Comparison of ENCODE assay signal across 8 cellular contexts in genomic region chr17:82216301-82217119, GRCh38. TPM values are rescaled to one million over a fixed set of nuclear protein-coding genes. Genes with fewer than 3 reads are reported as not detected.
DNase-seq lines count a peak whose midpoint lies in the region; ATAC-seq and TF ChIP-seq lines count a peak whose summit lies in the region.

No MANE protein-coding gene starts in this region.

- H3K27ac ChIP-seq in SK-N-SH (ENCODE audit: low read depth in 2 of 2, low read length in 1 of 2) (peak overlapping the region; percentile 83 to 94), lung (ENCODE audit: low read depth in 1 of 2, low read length in 1 of 2) (peak overlapping the region; percentile 46 to 91)

- TF ChIP-seq CTCF in SK-N-SH (IDR thresholded peaks at IDR 0.05) (no peak), cardiac fibroblast (IDR thresholded peaks at IDR 0.05; ENCODE audit: low read depth, low read length) (no peak), lung (IDR thresholded peaks at IDR 0.05; ENCODE audit: control extremely low read depth, extremely low read depth) (no peak)

- H3K9ac ChIP-seq in SK-N-SH: peak overlapping the region; percentile 70

- H3K4me2 ChIP-seq in SK-N-SH: peak overlapping the region; percentile 68

- no peaks in the 10 kb centered on the region for H3K9me2 ChIP-seq in SK-N-SH

- H3K27me3 ChIP-seq in H7 (ENCODE audit: control insufficient read depth, insufficient read depth, low read length) (peaks cover 7% of the 10 kb centered on the region), SK-N-SH (ENCODE audit: insufficient read depth) (no peaks in the 10 kb centered on the region), lung (ENCODE audit: control insufficient read depth, insufficient read depth) (no peaks in the 10 kb centered on the region)

- CTCF ChIA-PET in SK-N-SH (lab: Yijun Ruan, JAX): interaction anchor here (1.4 to 6.4 kb wide), 3 partner anchors 10 to 104 kb away, joined by 3 to 45 read pairs (median 15); no protein-coding TSS in a partner anchor

- 58% methylated on average over 14 of the region's 17 CpGs for WGBS in SK-N-SH (ENCODE audit: low lambda C conversion rate)
- WGBS in lung, 2 donors: 23 to 36% methylated on average over 17 of the region's 17 CpGs

- ATAC-seq in lung (ENCODE audit: insufficient read depth, low FRiP score): peak; percentile 64

- H2AFZ ChIP-seq in SK-N-SH (ENCODE audit: low read depth): peak overlapping the region; percentile 25; the same call in 1 of the 2 replicates

- H3K4me3 ChIP-seq in H7 (ENCODE audit: insufficient read depth, low read depth, low read length) (no peak overlapping the region), SK-N-SH (ENCODE audit: low read depth in 2 of 2, low read length in 1 of 2) (no peak overlapping the region), cardiac fibroblast (replicated peaks in 1 of 2; ENCODE audit: low read depth in 2 of 2, low read length in 2 of 2) (no peak overlapping the region), lung (no peak overlapping the region)

- H3K4me1 ChIP-seq in SK-N-SH (ENCODE audit: control insufficient read depth in 1 of 2, insufficient read depth in 2 of 2, low read depth in 1 of 2, low read length in 1 of 2) (peaks cover 34 to 40% of the 10 kb centered on the region in 2 experiments), lung (ENCODE audit: control insufficient read depth in 2 of 2, insufficient read depth in 2 of 2, low read length in 2 of 2) (peaks cover 0 to 24% of the 10 kb centered on the region in 2 donors)

- no peak for TF ChIP-seq RAD21 in SK-N-SH (IDR thresholded peaks at IDR 0.05; ENCODE audit: low read length)

- peaks cover 30% of the 10 kb centered on the region for H3K79me2 ChIP-seq in SK-N-SH (ENCODE audit: insufficient read depth)

- peaks cover 29% of the 10 kb centered on the region for H3F3A ChIP-seq in SK-N-SH (replicated peaks; ENCODE audit: insufficient read depth)

- POLR2A ChIA-PET in SK-N-SH (lab: Yijun Ruan, JAX): interaction anchor here (1.3 kb wide), 1 partner anchor 18 kb away, joined by 3 read pairs; no protein-coding TSS in a partner anchor

- H3K36me3 ChIP-seq in H7 (replicated peaks; ENCODE audit: control insufficient read depth, insufficient read depth, low read length): no peaks in the 10 kb centered on the region
- no peaks in the 10 kb centered on the region for H3K36me3 ChIP-seq in SK-N-SH (replicated peaks in 1 of 2; ENCODE audit: control insufficient read depth in 1 of 2, insufficient read depth in 2 of 2, low read length in 1 of 2)
- H3K36me3 ChIP-seq in lung (ENCODE audit: control insufficient read depth in 2 of 2, insufficient read depth in 2 of 2, low read length in 2 of 2): no peaks in the 10 kb centered on the region

- no peaks in the 10 kb centered on the region for H4K20me1 ChIP-seq in SK-N-SH (ENCODE audit: insufficient read depth)

- DNase-seq in Caki2 (ENCODE audit: low read depth) (peak; percentile 31), H7 (peak; percentile 41), SK-N-SH (peak; percentile 54), cardiac fibroblast (ENCODE audit: low read depth in 2 of 2) (peak; percentile 90), lung (ENCODE audit: low spot score) (peak; percentile 81), ureter (ENCODE audit: low spot score) (peak; percentile 85), NCI-H69 (lab: John Stamatoyannopoulos, UW) (no peak), SHP77 treated with DMSO at 0.1 percent for 48 hours (lab: John Stamatoyannopoulos, UW) (no peak)

- no peaks in the 10 kb centered on the region for H3K9me3 ChIP-seq in SK-N-SH
- H3K9me3 ChIP-seq in lung (ENCODE audit: control insufficient read depth in 2 of 2, insufficient read depth in 1 of 2, low read length in 1 of 2): no peaks in the 10 kb centered on the region

- in situ Hi-C loops in Caki2 (cut with HindIII; ENCODE audit: low pct_unique_long_range_greater_than_20kb, low sequenced_read_pairs): no loop called here

- TF ChIP-seq EP300 in SK-N-SH (IDR thresholded peaks at IDR 0.05; ENCODE audit: borderline replicate concordance in 1 of 2, low read depth in 1 of 2, low read length in 1 of 2): no peak

TF ChIP-seq in SK-N-SH, 30 proteins besides CTCF, POLR2A, EP300 and RAD21 (continues in another document):
- TF ChIP-seq, protein P1, sequence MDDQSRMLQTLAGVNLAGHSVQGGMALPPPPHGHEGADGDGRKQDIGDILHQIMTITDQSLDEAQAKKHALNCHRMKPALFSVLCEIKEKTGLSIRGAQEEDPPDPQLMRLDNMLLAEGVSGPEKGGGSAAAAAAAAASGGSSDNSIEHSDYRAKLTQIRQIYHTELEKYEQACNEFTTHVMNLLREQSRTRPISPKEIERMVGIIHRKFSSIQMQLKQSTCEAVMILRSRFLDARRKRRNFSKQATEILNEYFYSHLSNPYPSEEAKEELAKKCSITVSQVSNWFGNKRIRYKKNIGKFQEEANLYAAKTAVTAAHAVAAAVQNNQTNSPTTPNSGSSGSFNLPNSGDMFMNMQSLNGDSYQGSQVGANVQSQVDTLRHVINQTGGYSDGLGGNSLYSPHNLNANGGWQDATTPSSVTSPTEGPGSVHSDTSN (IDR thresholded peaks at IDR 0.05): peak; percentile 23; the same call in 1 of the 2 replicates
- TF ChIP-seq, protein P2, sequence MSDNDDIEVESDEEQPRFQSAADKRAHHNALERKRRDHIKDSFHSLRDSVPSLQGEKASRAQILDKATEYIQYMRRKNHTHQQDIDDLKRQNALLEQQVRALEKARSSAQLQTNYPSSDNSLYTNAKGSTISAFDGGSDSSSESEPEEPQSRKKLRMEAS (IDR thresholded peaks at IDR 0.05; ENCODE audit: low read depth): peak; percentile 89
- TF ChIP-seq, protein P3, sequence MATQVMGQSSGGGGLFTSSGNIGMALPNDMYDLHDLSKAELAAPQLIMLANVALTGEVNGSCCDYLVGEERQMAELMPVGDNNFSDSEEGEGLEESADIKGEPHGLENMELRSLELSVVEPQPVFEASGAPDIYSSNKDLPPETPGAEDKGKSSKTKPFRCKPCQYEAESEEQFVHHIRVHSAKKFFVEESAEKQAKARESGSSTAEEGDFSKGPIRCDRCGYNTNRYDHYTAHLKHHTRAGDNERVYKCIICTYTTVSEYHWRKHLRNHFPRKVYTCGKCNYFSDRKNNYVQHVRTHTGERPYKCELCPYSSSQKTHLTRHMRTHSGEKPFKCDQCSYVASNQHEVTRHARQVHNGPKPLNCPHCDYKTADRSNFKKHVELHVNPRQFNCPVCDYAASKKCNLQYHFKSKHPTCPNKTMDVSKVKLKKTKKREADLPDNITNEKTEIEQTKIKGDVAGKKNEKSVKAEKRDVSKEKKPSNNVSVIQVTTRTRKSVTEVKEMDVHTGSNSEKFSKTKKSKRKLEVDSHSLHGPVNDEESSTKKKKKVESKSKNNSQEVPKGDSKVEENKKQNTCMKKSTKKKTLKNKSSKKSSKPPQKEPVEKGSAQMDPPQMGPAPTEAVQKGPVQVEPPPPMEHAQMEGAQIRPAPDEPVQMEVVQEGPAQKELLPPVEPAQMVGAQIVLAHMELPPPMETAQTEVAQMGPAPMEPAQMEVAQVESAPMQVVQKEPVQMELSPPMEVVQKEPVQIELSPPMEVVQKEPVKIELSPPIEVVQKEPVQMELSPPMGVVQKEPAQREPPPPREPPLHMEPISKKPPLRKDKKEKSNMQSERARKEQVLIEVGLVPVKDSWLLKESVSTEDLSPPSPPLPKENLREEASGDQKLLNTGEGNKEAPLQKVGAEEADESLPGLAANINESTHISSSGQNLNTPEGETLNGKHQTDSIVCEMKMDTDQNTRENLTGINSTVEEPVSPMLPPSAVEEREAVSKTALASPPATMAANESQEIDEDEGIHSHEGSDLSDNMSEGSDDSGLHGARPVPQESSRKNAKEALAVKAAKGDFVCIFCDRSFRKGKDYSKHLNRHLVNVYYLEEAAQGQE (IDR thresholded peaks at IDR 0.05; ENCODE audit: low read depth, low read length): peak; percentile 18; the same call in 1 of the 2 replicates
- TF ChIP-seq EZH2phosphoT487 (IDR thresholded peaks at IDR 0.05; ENCODE audit: borderline replicate concordance, low read depth) (no peak), POLR2AphosphoS5 (IDR thresholded peaks at IDR 0.05; ENCODE audit: low read depth, low read length) (no peak; the same call in 1 of the 2 replicates), MEF2A (IDR thresholded peaks at IDR 0.05; ENCODE audit: borderline replicate concordance, low read depth) (no peak), GABPA (IDR thresholded peaks at IDR 0.05; ENCODE audit: low read depth) (peak; percentile 28; the same call in 1 of the 2 replicates), SIN3A (IDR thresholded peaks at IDR 0.05; ENCODE audit: borderline replicate concordance, low read depth, low read length) (no peak), TEAD4 (IDR thresholded peaks at IDR 0.05; ENCODE audit: borderline replicate concordance, insufficient read depth) (no peak), YY1 (IDR thresholded peaks at IDR 0.05; ENCODE audit: low read depth) (no peak), CHD2 (IDR thresholded peaks at IDR 0.05; ENCODE audit: low read length, partially characterized antibody) (no peak), FOXM1 (IDR thresholded peaks at IDR 0.05; ENCODE audit: low read depth) (no peak), MXI1 (IDR thresholded peaks at IDR 0.05; ENCODE audit: low read depth, low read length) (peak; percentile 31; the same call in 1 of the 2 replicates), GATA2 (CRISPR knock-in tag; IDR thresholded peaks at IDR 0.05) (no peak)

RNA-seq across cellular contexts. Expression of gene CCDC57, which starts 3.9 kb away (rescaled TPM):
- 8.4 and 10.8 TPM in 2 replicates for total RNA-seq in Caki2 (2014; rRNA removed; shearing (Covaris generic); ENCODE audit: low replicate concordance)
- total RNA-seq in H7 (2014; rRNA removed; shearing (Covaris generic)): 3.7 and 6.0 TPM in 2 replicates
- 68.6 and 82.9 TPM in 2 replicates for polyA plus RNA-seq in SK-N-SH (2012; rRNA removed)
- polyA plus RNA-seq in SK-N-SH (2012; cell fraction: cytosol; rRNA removed): 11.2 and 17.5 TPM in 2 replicates
- 417 and 423 TPM in 2 replicates for polyA plus RNA-seq in SK-N-SH (2012; cell fraction: nucleus; rRNA removed)
- total RNA-seq in lung: 10 to 100 TPM; 33.2 to 89.4 TPM
- polyA plus RNA-seq in lung: 100 to 1,000 TPM in 1 of 2 donors, 10 to 100 TPM in 1; 60.4 to 128 TPM
- total RNA-seq in ureter: 108 TPM

RNA-seq across cellular contexts. Expression of gene SLC16A3, which starts 12.3 kb away (rescaled TPM):
- 589 and 677 TPM in 2 replicates for total RNA-seq in Caki2 (2014; rRNA removed; shearing (Covaris generic); ENCODE audit: low replicate concordance)
- total RNA-seq in H7 (2014; rRNA removed; shearing (Covaris generic)): 31.2 and 52.0 TPM in 2 replicates
- polyA plus RNA-seq in SK-N-SH (2012; rRNA removed) (68.8 and 70.7 TPM in 2 replicates), lung (100 to 1,000 TPM in 1 of 2 donors, 10 to 100 TPM in 1; 33.2 to 309 TPM)
- polyA plus RNA-seq in SK-N-SH (2012; cell fraction: cytosol; rRNA removed): 25.2 and 42.6 TPM in 2 replicates
- polyA plus RNA-seq in SK-N-SH (2012; cell fraction: nucleus; rRNA removed): 38.5 and 58.7 TPM in 2 replicates
- total RNA-seq in lung (100 to 1,000 TPM in 1 of 2 donors, 10 to 100 TPM in 1; 31.0 to 154 TPM), ureter (44.2 TPM)

RNA-seq across cellular contexts. Expression of gene CSNK1D, which starts 57.0 kb away (rescaled TPM):
- total RNA-seq in Caki2 (2014; rRNA removed; shearing (Covaris generic); ENCODE audit: low replicate concordance): 73.2 and 80.4 TPM in 2 replicates
- total RNA-seq in H7 (2014; rRNA removed; shearing (Covaris generic)): 31.7 and 37.3 TPM in 2 replicates
- 133 and 216 TPM in 2 replicates for polyA plus RNA-seq in SK-N-SH (2012; rRNA removed)
- polyA plus RNA-seq in SK-N-SH (2012; cell fraction: cytosol; rRNA removed): 121 and 170 TPM in 2 replicates
- polyA plus RNA-seq in SK-N-SH (2012; cell fraction: nucleus; rRNA removed): 670 and 707 TPM in 2 replicates
- total RNA-seq in lung: 100 to 1,000 TPM in 1 of 2 donors, 10 to 100 TPM in 1; 72.7 to 160 TPM
- 100 to 1,000 TPM; 110 to 137 TPM for polyA plus RNA-seq in lung
- 170 TPM for total RNA-seq in ureter

Comparison
In these comparisons a context has a peak if more than half of its experiments do, and no peak if none do; other contexts are left out.
1. DNase-seq: peak in Caki2 (single experiment), H7 (single experiment), SK-N-SH (single experiment), cardiac fibroblast (2 of 2), lung (single experiment) and ureter (single experiment); none in NCI-H69 (single experiment) and SHP77 treated with DMSO at 0.1 percent for 48 hours (single experiment).